ENCODE assay signal across 8 cellular contexts in the genomic region with DNA sequence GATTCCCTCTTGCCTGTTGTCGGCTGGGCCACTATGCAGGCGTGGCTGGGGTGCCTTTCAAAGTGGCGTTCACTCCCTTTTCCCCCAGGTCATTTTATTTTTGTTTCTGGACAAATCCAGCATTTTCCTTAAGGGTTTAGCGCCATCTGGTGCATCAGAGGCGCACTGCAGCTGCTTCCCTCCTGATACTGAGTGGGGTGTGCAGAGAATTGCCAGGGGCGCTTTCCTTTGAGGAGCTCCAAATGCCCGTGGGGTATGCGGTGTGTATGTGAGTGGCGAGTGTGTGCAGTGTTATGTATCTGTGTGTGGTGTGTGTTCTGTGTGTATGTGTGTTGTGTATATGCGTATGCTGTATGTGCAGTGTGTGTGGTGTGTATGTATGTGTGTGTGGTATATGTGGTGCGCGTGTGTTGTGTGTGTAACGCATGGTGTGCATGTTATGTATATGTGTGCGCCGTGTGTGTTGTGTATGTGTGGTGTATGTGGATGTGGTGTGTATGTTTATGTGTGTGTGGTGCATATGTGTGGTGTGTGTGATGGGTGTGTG.
DNase-seq lines count a peak whose midpoint lies in the region; ATAC-seq lines count a peak whose summit lies in the region.

No MANE protein-coding gene starts in this region.

- no peak overlapping the region for H3K27ac Mint-ChIP-seq in naive thymus-derived CD8-positive, alpha-beta T cell

- ATAC-seq in HG02943 (IDR thresholded peaks at IDR 0.05; ENCODE audit: low read depth, unreplicated experiment) (peak; percentile 48), esophagus mucosa (peak; percentile 24)
- peak; percentile 39 to 61 for ATAC-seq in naive thymus-derived CD8-positive, alpha-beta T cell

- H3K36me3 Mint-ChIP-seq in naive thymus-derived CD8-positive, alpha-beta T cell = no peaks in the 10 kb centered on the region

- H3K4me3 Mint-ChIP-seq in naive thymus-derived CD8-positive, alpha-beta T cell = no peak overlapping the region

- H3K27me3 Mint-ChIP-seq in naive thymus-derived CD8-positive, alpha-beta T cell = peaks cover 0 to 2% (median 0%) of the 10 kb centered on the region in 5 donors

- DNase-seq in NCI-H1694 (lab: John Stamatoyannopoulos, UW) (peak; percentile 64), NCI-H1694 treated with DMSO at 0.1 percent for 48 hours (lab: John Stamatoyannopoulos, UW) (no peak), NCI-H82 treated with DMSO at 0.1 percent for 48 hours (lab: John Stamatoyannopoulos, UW; ENCODE audit: unreplicated experiment) (peak; percentile 6)
- peak; percentile 64 for DNase-seq in activated CD8-positive, alpha-beta memory T cell treated with anti-CD3 and anti-CD28 coated beads, Interleukin-2, amount 50 U/mL, for 4 hours
- peak; percentile 16 to 67 (median 42) for DNase-seq in naive thymus-derived CD8-positive, alpha-beta T cell
- DNase-seq in stimulated activated naive CD4-positive, alpha-beta T cell (lab: John Stamatoyannopoulos, UW) = peak in 5 of 6 experiments; percentile 18 to 29 (median 24)

- peaks cover 0 to 1% (median 0%) of the 10 kb centered on the region in 4 donors for H3K4me1 Mint-ChIP-seq in naive thymus-derived CD8-positive, alpha-beta T cell

- H3K9me3 Mint-ChIP-seq in naive thymus-derived CD8-positive, alpha-beta T cell = no peaks in the 10 kb centered on the region

- POLR2A ChIA-PET in naive thymus-derived CD8-positive, alpha-beta T cell (lab: Charles Lee) = no interaction called here
